In the genomic region with DNA sequence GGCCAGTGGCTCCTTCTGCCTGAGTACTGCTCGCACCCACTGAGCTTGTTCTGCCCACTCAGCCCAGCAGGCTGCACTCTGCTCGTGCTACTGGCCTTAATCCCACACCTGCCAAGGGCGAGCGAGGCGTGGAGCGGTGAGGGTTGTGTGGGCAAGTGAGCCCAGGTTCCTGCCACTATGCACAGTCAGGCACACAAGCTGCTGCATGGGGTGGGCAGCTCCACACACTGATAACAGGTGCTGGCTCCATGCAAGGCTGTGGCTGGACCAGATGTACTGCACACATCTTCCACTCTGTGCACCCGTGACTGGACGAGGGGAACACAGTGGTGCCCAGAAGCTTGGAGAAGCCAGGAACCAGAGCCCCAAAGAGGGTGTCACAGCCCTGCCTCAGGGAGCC, we compare ENCODE assay signal across 21 cellular contexts.
"Had no signal": no experiment of that assay in that cellular context is flagged by ENCODE, and none has a peak within 500 bp of the region (broad histone marks: within the 10 kb centered on the region; RNA-seq: fewer than 3 reads in every experiment).

No MANE protein-coding gene starts in this region.

- H3K27ac ChIP-seq: esophagus squamous epithelium, left ventricle myocardium inferior, neutrophil, sigmoid colon, transverse colon had no signal

- FAIRE-seq: small intestine had no signal

- H3K4me3 ChIP-seq: esophagus squamous epithelium, left ventricle myocardium inferior, sigmoid colon, transverse colon had no signal

- H3K27me3 ChIP-seq: esophagus squamous epithelium, neutrophil, sigmoid colon, transverse colon had no signal

- ATAC-seq: stimulated activated memory B cell treated with anti-CD40 and anti-IgM and Interleukin-4, amounts not matched to agents 10 μg/mL and 1 μg/mL and 100 μg/mL, for 72 hours had no signal

- H3K36me3 ChIP-seq: neutrophil, sigmoid colon, transverse colon had no signal

- DNase-seq: activated CD4-positive, alpha-beta memory T cell treated with anti-CD3 and anti-CD28 coated beads, Interleukin-2, amount 10 ng/mL, durations not matched to agents 7 days and 5 days; activated CD4-positive, alpha-beta T cell treated with anti-CD3 and anti-CD28 coated beads for 1 hour; activated CD4-positive, alpha-beta T cell treated with anti-CD3 and anti-CD28 coated beads, Interleukin-2, amount 10 ng/mL, durations not matched to agents 7 days and 5 days; activated naive CD8-positive, alpha-beta T cell treated with anti-CD3 and anti-CD28 coated beads, Interleukin-2, amount 50 U/mL, for 24 hours; activated T-cell treated with anti-CD3 and anti-CD28 coated beads, Interleukin-2, amount 50 U/mL, for 48 hours; amygdala; central memory CD4-positive, alpha-beta T cell; dermis blood vessel endothelial cell; effector CD4-positive, alpha-beta T cell; esophagus squamous epithelium; foreskin melanocyte; left ventricle myocardium inferior; sigmoid colon; small intestine; stimulated activated CD4-positive, alpha-beta T cell treated with anti-CD3 and anti-CD28 coated beads, Interleukin-1b, Interleukin-23, amount 100 ng/mL, for 48 hours; stimulated activated CD4-positive, alpha-beta T cell treated with anti-CD3 and anti-CD28 coated beads, Interleukin-4, amount 100 ng/mL, for 4 hours; stimulated activated CD8-positive, alpha-beta memory T cell treated with anti-CD3 and anti-CD28 coated beads, Interleukin-4, amount 100 ng/mL, for 48 hours; T-helper 2 cell; transverse colon had no signal

- H3K9me3 ChIP-seq: esophagus squamous epithelium, left ventricle myocardium inferior, neutrophil, sigmoid colon, transverse colon had no signal
